ENCODE assay signal across 8 cellular contexts in the genomic region with DNA sequence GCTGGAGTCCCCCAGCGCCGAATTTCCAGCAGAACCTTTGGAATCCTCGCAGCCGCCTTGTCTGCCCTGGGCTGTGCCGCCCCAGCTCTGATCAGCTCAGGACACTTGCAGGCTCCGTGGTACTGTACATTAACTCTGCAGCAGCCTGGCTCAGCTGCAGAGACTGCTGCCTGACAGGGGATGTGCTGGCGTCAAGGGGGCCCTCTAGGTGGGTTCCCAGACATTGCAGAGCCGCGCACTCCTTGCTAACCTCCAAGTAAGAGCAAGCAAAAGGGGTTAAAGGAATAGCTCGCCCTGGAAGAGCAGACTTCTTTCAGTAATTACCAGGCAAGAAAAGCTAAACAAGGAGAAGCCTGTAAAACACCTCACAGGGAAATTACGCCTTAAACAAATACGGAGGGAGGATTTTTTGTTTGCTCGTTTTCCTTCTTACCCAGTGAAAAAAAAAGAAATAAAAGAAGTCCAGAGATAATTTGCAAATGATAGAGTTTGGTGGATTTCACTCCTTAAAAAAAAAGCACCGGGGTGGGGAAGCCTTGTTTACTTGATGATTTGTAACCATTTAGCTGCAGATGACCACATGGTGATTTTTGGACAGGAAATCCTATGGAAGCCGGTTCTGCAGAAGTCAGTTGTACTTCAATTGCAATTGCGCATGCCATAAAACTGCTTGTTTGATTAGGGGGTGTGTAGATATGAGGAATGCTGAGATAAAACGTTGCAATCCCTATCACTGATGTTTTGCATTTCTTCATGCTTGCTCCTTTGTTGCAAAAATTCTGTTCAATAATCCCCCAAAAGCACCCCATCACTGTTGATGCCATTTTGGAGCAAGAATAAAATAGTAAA.
DNase-seq lines count a peak whose midpoint lies in the region; ATAC-seq and TF ChIP-seq lines count a peak whose summit lies in the region.

No MANE protein-coding gene starts in this region.

- H3K9me3 Mint-ChIP-seq in Caco-2 (ENCODE audit: unreplicated experiment) (no peaks in the 10 kb centered on the region), brain (no peaks in the 10 kb centered on the region)

- H3K27me3 Mint-ChIP-seq in Caco-2 (ENCODE audit: insufficient read depth, unreplicated experiment) = no peaks in the 10 kb centered on the region
- no peaks in the 10 kb centered on the region for H3K27me3 Mint-ChIP-seq in brain

- H3K27me3 ChIP-seq in Caco-2 (replicated peaks; ENCODE audit: control insufficient read depth, insufficient read depth, low read length) = no peaks in the 10 kb centered on the region
- H3K27me3 ChIP-seq in iPS DF 6.9 (ENCODE audit: control insufficient read depth, insufficient read depth, low read length) = no peaks in the 10 kb centered on the region

- H3K4me1 Mint-ChIP-seq in Caco-2 (ENCODE audit: low read depth, unreplicated experiment) = peaks cover 15% of the 10 kb centered on the region
- H3K4me1 Mint-ChIP-seq in brain = peaks cover 76% of the 10 kb centered on the region

- H3K9me3 ChIP-seq in Caco-2 (no peaks in the 10 kb centered on the region), iPS DF 6.9 (ENCODE audit: control insufficient read depth, insufficient read depth, low read length) (no peaks in the 10 kb centered on the region)

- H3K27ac Mint-ChIP-seq in Caco-2 (ENCODE audit: unreplicated experiment) (peak overlapping the region; percentile 8), brain (peak overlapping the region; percentile 85 to 98 (median 96))

- intact Hi-C loops in Caco-2 (cut with micrococcal nuclease; ENCODE audit: unreplicated experiment) = loop anchor here (1.0 to 5.0 kb wide), 4 partner anchors 38 to 195 kb away; no protein-coding TSS in a partner anchor

- H3K36me3 ChIP-seq in Caco-2 (ENCODE audit: control insufficient read depth, insufficient read depth, low read length) = no peaks in the 10 kb centered on the region
- no peaks in the 10 kb centered on the region for H3K36me3 ChIP-seq in iPS DF 6.9 (ENCODE audit: control insufficient read depth, insufficient read depth, low read length)

- TF ChIP-seq CTCF in Caco-2 (IDR thresholded peaks at IDR 0.05; ENCODE audit: insufficient read depth in 1 of 2, low read depth in 1 of 2, low read length in 1 of 2, severe bottlenecking in 1 of 2, unreplicated experiment in 1 of 2) (peak; percentile 21 to 57), brain (conservative IDR thresholded peaks at IDR 0.05) (peak; percentile 33 to 57)

- no CpG with 5 or more reads among the region's 17 CpGs for WGBS in iPS DF 6.9 (ENCODE audit: insufficient coverage, insufficient read length)

- CTCF ChIA-PET in Caco-2 (lab: Charles Lee) = interaction anchor here (1.3 kb wide), 1 partner anchor 83 kb away, joined by 3 read pairs; no protein-coding TSS in a partner anchor

- POLR2A ChIA-PET in Caco-2 (lab: Charles Lee) = no interaction called here

- no TSS peak for BruUV-seq in Caco-2 (replicated peaks; lab: Mats Ljungman, UMichigan)

- no peak overlapping the region for H3K27ac ChIP-seq in iPS DF 6.9 (ENCODE audit: low read length)

- DNase-seq in Caco-2 = peak; percentile 71 to 76
- DNase-seq in NCI-H146 (lab: John Stamatoyannopoulos, UW) = peak; percentile 93
- peak; percentile 64 for DNase-seq in iPS DF 6.9 (ENCODE audit: low read depth, low spot score)
- DNase-seq in skeletal muscle cell (ENCODE audit: low read depth) = peak; percentile 73
- DNase-seq in NOMO-1 (lab: John Stamatoyannopoulos, UW; ENCODE audit: unreplicated experiment in 2 of 2) = no peak

- H3K4me3 Mint-ChIP-seq in Caco-2 (ENCODE audit: unreplicated experiment) = peak overlapping the region; percentile 73
- H3K4me3 Mint-ChIP-seq in brain = peak overlapping the region; percentile 85 to 93 (median 89)

- H3K4me1 ChIP-seq in Caco-2 (peaks cover 29% of the 10 kb centered on the region), iPS DF 6.9 (ENCODE audit: control insufficient read depth, insufficient read depth, low read length) (no peaks in the 10 kb centered on the region)

- ATAC-seq in HG02759 (IDR thresholded peaks at IDR 0.05; ENCODE audit: unreplicated experiment) = no peak
- no peak for ATAC-seq in GM21825 (IDR thresholded peaks at IDR 0.05; ENCODE audit: unreplicated experiment)

- H3K36me3 Mint-ChIP-seq in Caco-2 (ENCODE audit: insufficient read depth, unreplicated experiment) (no peaks in the 10 kb centered on the region), brain (no peaks in the 10 kb centered on the region)

- H3K4me3 ChIP-seq in Caco-2 (ENCODE audit: low read depth, low read length) (peak overlapping the region; percentile 27), iPS DF 6.9 (ENCODE audit: low read length) (no peak overlapping the region), skeletal muscle cell (ENCODE audit: low read depth, low read length) (peak overlapping the region; percentile 42)

Comparison
In these comparisons a context has a peak if more than half of its experiments do, and no peak if none do; other contexts are left out.
1. DNase-seq: peak in Caco-2 (2 of 2), NCI-H146 (single experiment), iPS DF 6.9 (single experiment) and skeletal muscle cell (single experiment); none in NOMO-1 (0 of 2).